In genomic region chr2:99430614-99431258, GRCh38 we compare ENCODE assay signal across 8 cellular contexts. TPM values are rescaled to one million over a fixed set of nuclear protein-coding genes. Genes with fewer than 3 reads are reported as not detected.
DNase-seq lines count a peak whose midpoint lies in the region; ATAC-seq and TF ChIP-seq lines count a peak whose summit lies in the region.

No MANE protein-coding gene starts in this region.

- no peaks in the 10 kb centered on the region for H3K4me1 ChIP-seq in cardiac muscle cell (ENCODE audit: low read depth)

- H3K36me3 ChIP-seq in cardiac muscle cell, result peaks cover 45% of the 10 kb centered on the region

- intact Hi-C loops in left cardiac atrium (cut with DNase I), result no loop called here

- H3K27me3 ChIP-seq in cardiac muscle cell, result no peaks in the 10 kb centered on the region

- H3K9me3 ChIP-seq in cardiac muscle cell (ENCODE audit: low read depth), result no peaks in the 10 kb centered on the region

- H3K9me3 Mint-ChIP-seq in activated T-helper 17 cell treated with anti-CD3 and anti-CD28 coated beads, Interleukin-2, amount 50 U/mL, for 72 hours, result no peaks in the 10 kb centered on the region

- ATAC-seq in left cardiac atrium (no peak), GM21825 (IDR thresholded peaks at IDR 0.05; ENCODE audit: unreplicated experiment) (no peak)
- ATAC-seq in activated T-helper 17 cell treated with anti-CD3 and anti-CD28 coated beads, Interleukin-2, amount 50 U/mL, for 72 hours (replicated peaks), result no peak

- H3K36me3 Mint-ChIP-seq in activated T-helper 17 cell treated with anti-CD3 and anti-CD28 coated beads, Interleukin-2, amount 50 U/mL, for 72 hours (ENCODE audit: low read depth), result peaks cover 87% of the 10 kb centered on the region

- no peak overlapping the region for H3K4me3 ChIP-seq in cardiac muscle cell

- peaks cover 7% of the 10 kb centered on the region for H3K4me1 Mint-ChIP-seq in activated T-helper 17 cell treated with anti-CD3 and anti-CD28 coated beads, Interleukin-2, amount 50 U/mL, for 72 hours

- no peaks in the 10 kb centered on the region for H3K27me3 Mint-ChIP-seq in activated T-helper 17 cell treated with anti-CD3 and anti-CD28 coated beads, Interleukin-2, amount 50 U/mL, for 72 hours

- DNase-seq in cardiac muscle cell (ENCODE audit: low read depth in 1 of 2, low spot score in 1 of 2) (peak in 1 of 2 donors; percentile 21), left cardiac atrium (no peak), iris pigment epithelial cell (ENCODE audit: low read depth) (peak; percentile 65), GM19240 (ENCODE audit: insufficient read length, low spot score) (no peak), DMS153 (lab: John Stamatoyannopoulos, UW) (no peak), NCI-H774 (lab: John Stamatoyannopoulos, UW) (no peak)

- no peak overlapping the region for H3K4me3 Mint-ChIP-seq in activated T-helper 17 cell treated with anti-CD3 and anti-CD28 coated beads, Interleukin-2, amount 50 U/mL, for 72 hours

- peak overlapping the region; percentile 73 for H3K27ac Mint-ChIP-seq in activated T-helper 17 cell treated with anti-CD3 and anti-CD28 coated beads, Interleukin-2, amount 50 U/mL, for 72 hours

- peak overlapping the region; percentile 34 for H3K27ac ChIP-seq in cardiac muscle cell

- TF ChIP-seq CTCF in cardiac muscle cell (IDR thresholded peaks at IDR 0.05; ENCODE audit: low read depth, low read length), result no peak

RNA-seq across cellular contexts. Expression of gene REV1, which starts 59.1 kb away (rescaled TPM):
- total RNA-seq in cardiac muscle cell (18.8 and 26.9 TPM in 2 replicates), left cardiac atrium (10 to 100 TPM; 31.1 to 31.4 TPM)
- 33.9 and 37.4 TPM in 2 replicates for polyA plus RNA-seq in cardiac muscle cell
- 10 to 100 TPM; 33.1 to 40.1 TPM for total RNA-seq in activated T-helper 17 cell treated with anti-CD3 and anti-CD28 coated beads, Interleukin-2, amount 50 U/mL, for 72 hours
